In genomic region chr4:140807491-140808257, GRCh38 we compare ENCODE assay signal across 10 cellular contexts. TPM values are rescaled to one million over a fixed set of nuclear protein-coding genes. Genes with fewer than 3 reads are reported as not detected.
DNase-seq lines count a peak whose midpoint lies in the region; ATAC-seq and TF ChIP-seq lines count a peak whose summit lies in the region.
"Had no signal": no experiment of that assay in that cellular context is flagged by ENCODE, and none has a peak within 500 bp of the region (broad histone marks: within the 10 kb centered on the region; RNA-seq: fewer than 3 reads in every experiment).

No MANE protein-coding gene starts in this region.

- H3K9me3 ChIP-seq in suprapubic skin, result no peaks in the 10 kb centered on the region
- H3K9me3 ChIP-seq: adrenal gland had no signal

- CTCF ChIA-PET in AG04449 (lab: Yijun Ruan, JAX), result no interaction called here

- ATAC-seq in GM19372 (IDR thresholded peaks at IDR 0.05; ENCODE audit: low read depth, unreplicated experiment) (peak; percentile 88), HG03108 (IDR thresholded peaks at IDR 0.05; ENCODE audit: unreplicated experiment) (peak; percentile 84)

- H3K4me3 ChIP-seq in AG04449 (ENCODE audit: low read depth, low read length), result no peak overlapping the region
- H3K4me3 ChIP-seq in brain microvascular endothelial cell (ENCODE audit: low read depth, low read length), result no peak overlapping the region
- H3K4me3 ChIP-seq in suprapubic skin, result no peak overlapping the region
- H3K4me3 ChIP-seq: adrenal gland had no signal

- H3K27me3 ChIP-seq in brain microvascular endothelial cell (replicated peaks) (peaks cover 5% of the 10 kb centered on the region), suprapubic skin (no peaks in the 10 kb centered on the region)
- H3K27me3 ChIP-seq: adrenal gland had no signal

- TF ChIP-seq EP300 in suprapubic skin (IDR thresholded peaks at IDR 0.05), result no peak

- no peak overlapping the region for H3K27ac ChIP-seq in brain microvascular endothelial cell
- no peak overlapping the region for H3K27ac ChIP-seq in suprapubic skin
- H3K27ac ChIP-seq: adrenal gland had no signal

- in situ Hi-C loops in brain microvascular endothelial cell (cut with HindIII; ENCODE audit: low pct_ligation_motif_present, low sequenced_read_pairs), result no loop called here

- POLR2A ChIA-PET in AG04449 (lab: Yijun Ruan, JAX), result no interaction called here

- WGBS in suprapubic skin, result 70% methylated on average over 6 of the region's 6 CpGs

- TF ChIP-seq CTCF in AG04449 (IDR thresholded peaks at IDR 0.05; ENCODE audit: insufficient read depth, low read length, missing control alignments) (no peak), brain microvascular endothelial cell (IDR thresholded peaks at IDR 0.05; ENCODE audit: low read depth, low read length, missing control alignments) (no peak), suprapubic skin (IDR thresholded peaks at IDR 0.05) (no peak)

- H3K36me3 ChIP-seq in brain microvascular endothelial cell (replicated peaks), result no peaks in the 10 kb centered on the region
- H3K36me3 ChIP-seq in suprapubic skin, result no peaks in the 10 kb centered on the region
- H3K36me3 ChIP-seq: adrenal gland had no signal

- no peaks in the 10 kb centered on the region for H3K4me1 ChIP-seq in suprapubic skin
- H3K4me1 ChIP-seq: adrenal gland had no signal

- no peak for TF ChIP-seq POLR2A in suprapubic skin (IDR thresholded peaks at IDR 0.05)

- DNase-seq in AG04449 (ENCODE audit: low read depth, low spot score) (peak; percentile 5), brain microvascular endothelial cell (peak; percentile 11), hypothalamus (lab: John Stamatoyannopoulos, UW) (no peak), NCI-H1105 (lab: John Stamatoyannopoulos, UW) (no peak), suprapubic skin (ENCODE audit: low spot score in 2 of 2) (no peak), NCI-H748 treated with DMSO at 0.1 percent for 48 hours (lab: John Stamatoyannopoulos, UW) (no peak)
- DNase-seq: adrenal gland, C1 segment of cervical spinal cord had no signal

RNA-seq across cellular contexts. Expression of gene TBC1D9, which starts 51.5 kb away (rescaled TPM):
- total RNA-seq in suprapubic skin, result 1 to 10 TPM; 5.7 to 9.8 (median 8.9) TPM

Comparison
In these comparisons a context has a peak if more than half of its experiments do, and no peak if none do; other contexts are left out.
1. DNase-seq: peak in AG04449 (single experiment) and brain microvascular endothelial cell (single experiment); none in hypothalamus (0 of 51), NCI-H1105 (single experiment), suprapubic skin (0 of 2) and NCI-H748 treated with DMSO at 0.1 percent for 48 hours (single experiment).